8 cellular contexts compared by ENCODE assay signal in genomic region chr3:30606301-30607031, GRCh38. TPM values are rescaled to one million over a fixed set of nuclear protein-coding genes. Genes with fewer than 3 reads are reported as not detected.
DNase-seq lines count a peak whose midpoint lies in the region; ATAC-seq and TF ChIP-seq lines count a peak whose summit lies in the region.

Gene TGFBR2, plus strand, starts transcription at chr3:30606601. Its CDS starts 283 bp downstream, at chr3:30606884.

- H3K9me3 ChIP-seq in HUES48 (ENCODE audit: control insufficient read depth, insufficient read depth, low read length) = no peaks in the 10 kb centered on the region

- peak; percentile 87 for DNase-seq in DMS 273 (lab: John Stamatoyannopoulos, UW; ENCODE audit: unreplicated experiment)
- DNase-seq in activated naive CD4-positive, alpha-beta T cell treated with anti-CD3 and anti-CD28 coated beads, Interleukin-2, amount 50 U/mL, for 16 hours = peak; percentile 85
- DNase-seq in glomerular endothelial cell (ENCODE audit: extremely low read depth, low read depth, low spot score) = peak; percentile 96
- peak; percentile 81 for DNase-seq in omental fat pad (ENCODE audit: low spot score)

- peak; percentile 79 for ATAC-seq in GM21423 (IDR thresholded peaks at IDR 0.05; ENCODE audit: unreplicated experiment)
- ATAC-seq in SK-N-SH treated with all-trans-retinoic acid at 6 μM for 48 hours = peak; percentile 97
- ATAC-seq in omental fat pad (ENCODE audit: low FRiP score) = peak; percentile 96

- H3K27ac ChIP-seq in HUES48 (ENCODE audit: low read depth, low read length) (peak within 1 kb of the TSS; percentile 69), temporal lobe (ENCODE audit: low read depth, low read length) (peak within 1 kb of the TSS; percentile 41)

- peak within 1 kb of the TSS; percentile 82 for H3K4me3 ChIP-seq in HUES48 (ENCODE audit: low read depth, low read length)

- peaks cover 11% of the 10 kb centered on the region for H3K4me1 ChIP-seq in HUES48 (ENCODE audit: control insufficient read depth, insufficient read depth, low read length)

- TF ChIP-seq CTCF in omental fat pad (IDR thresholded peaks at IDR 0.05) = peak in 2 of 3 donors; percentile 1 to 18

- peaks cover 13% of the 10 kb centered on the region for H3K27me3 ChIP-seq in HUES48 (ENCODE audit: control insufficient read depth, insufficient read depth, low read length)

- no peaks in the 10 kb centered on the region for H3K36me3 ChIP-seq in HUES48 (ENCODE audit: control insufficient read depth, insufficient read depth, low read length)

- H3K9ac ChIP-seq in HUES48 (ENCODE audit: low read depth, low read length) = peak within 1 kb of the TSS; percentile 63

TF ChIP-seq in SK-N-SH treated with all-trans-retinoic acid at 6 μM for 48 hours, 23 proteins besides CTCF, POLR2A, EP300 and RAD21:
- TF ChIP-seq GLIS3 (CRISPR knock-in tag; IDR thresholded peaks at IDR 0.05) (no peak), PATZ1 (CRISPR knock-in tag; IDR thresholded peaks at IDR 0.05; ENCODE audit: borderline replicate concordance) (no peak), ZFP30 (CRISPR knock-in tag; IDR thresholded peaks at IDR 0.05) (no peak), ZNF70 (CRISPR knock-in tag; IDR thresholded peaks at IDR 0.05) (no peak), TCF4 (CRISPR knock-in tag; IDR thresholded peaks at IDR 0.05; ENCODE audit: borderline replicate concordance) (no peak), ZFP3 (CRISPR knock-in tag; IDR thresholded peaks at IDR 0.05) (peak; percentile 60; the same call in 1 of the 2 replicates), ISL1 (CRISPR knock-in tag; IDR thresholded peaks at IDR 0.05) (no peak), TSHZ2 (CRISPR knock-in tag; IDR thresholded peaks at IDR 0.05) (peak; percentile 64; the same call in 1 of the 2 replicates)

RNA-seq across cellular contexts. Expression of gene TGFBR2, which starts in this region (rescaled TPM):
- total RNA-seq in glomerular endothelial cell (614 and 726 TPM in 2 replicates), omental fat pad (100 to 1,000 TPM; 281 to 587 (median 369) TPM), temporal lobe (6.4 TPM)

Comparison
In these comparisons a context has a peak if more than half of its experiments do, and no peak if none do; other contexts are left out.
1. Peak in every context shown above with its lines: DNase-seq, ATAC-seq, H3K4me3 ChIP-seq and H3K27ac ChIP-seq.
2. RNA of gene TGFBR2 (total RNA-seq): 614 to 726 TPM in glomerular endothelial cell and 281 to 587 TPM in omental fat pad; 6.4 TPM in temporal lobe (single experiment); every median in the first group is over 10 times any median in the second.